ENCODE assay signal across 13 cellular contexts in the genomic region with DNA sequence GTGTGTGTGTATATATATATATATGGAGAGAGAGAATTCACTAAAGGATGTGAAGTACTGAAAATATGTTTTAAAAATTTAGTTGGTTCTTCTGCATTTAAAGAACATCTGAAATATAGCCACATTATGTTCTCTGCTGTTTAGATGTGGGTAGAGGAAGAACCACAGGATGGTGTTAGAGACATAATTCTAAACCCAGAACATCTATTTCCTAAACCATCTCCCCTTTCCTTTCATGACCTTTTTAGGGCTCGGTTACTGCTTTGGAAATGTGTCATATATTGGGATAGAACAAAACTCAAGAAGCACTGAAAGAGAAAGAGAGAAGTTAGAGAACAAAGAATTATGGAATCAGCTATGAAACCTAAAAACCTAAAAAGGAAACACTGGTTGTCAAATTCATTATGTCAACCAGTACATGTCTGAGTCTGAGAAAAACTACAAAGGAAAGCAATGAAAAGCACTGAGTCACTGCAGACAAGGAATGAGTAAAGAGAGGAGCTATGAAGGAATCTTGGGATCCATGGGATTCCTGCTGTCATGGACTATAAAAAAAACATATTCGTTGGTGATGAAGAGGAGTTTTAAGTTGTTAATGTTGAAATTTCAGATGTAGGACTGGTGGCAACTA. TPM values are rescaled to one million over a fixed set of nuclear protein-coding genes. Genes with fewer than 3 reads are reported as not detected.
A peak's percentile ranks its signal among the peaks of the same experiment; 100 is the strongest.
DNase-seq lines count a peak whose midpoint lies in the region; ATAC-seq, FAIRE-seq and TF ChIP-seq lines count a peak whose summit lies in the region.
"Had no signal": no experiment of that assay in that cellular context is flagged by ENCODE, and none has a peak within 500 bp of the region (broad histone marks: within the 10 kb centered on the region; RNA-seq: fewer than 3 reads in every experiment).

No MANE protein-coding gene starts in this region.

- H3K9ac ChIP-seq in mesenchymal stem cell (ENCODE audit: low read length) = no peak overlapping the region

- H3K4me3 ChIP-seq in brain microvascular endothelial cell (ENCODE audit: low read depth, low read length) = no peak overlapping the region
- no peak overlapping the region for H3K4me3 ChIP-seq in mesenchymal stem cell (ENCODE audit: insufficient read depth in 1 of 2, low read depth in 1 of 2, low read length in 2 of 2)
- H3K4me3 ChIP-seq in gastrocnemius medialis = no peak overlapping the region

- H3K4me3 Mint-ChIP-seq in Calu3 (ENCODE audit: low read depth, unreplicated experiment) = no peak overlapping the region
- H3K4me3 Mint-ChIP-seq: activated CD4-positive, alpha-beta T cell treated with anti-CD3 and anti-CD28 coated beads, Interleukin-2, amount 10 ng/mL, durations not matched to agents 24 days and 14 days; CD8-positive, alpha-beta T cell; natural killer cell treated with Interleukin-12 subunit alpha and Interleukin-12 subunit beta and Interleukin-15 and Interleukin-18, amount 100 ng/mL, for 72 hours had no signal

- no peaks in the 10 kb centered on the region for H3K4me1 ChIP-seq in mesenchymal stem cell (ENCODE audit: control insufficient read depth, insufficient read depth, low read depth, low read length)
- no peaks in the 10 kb centered on the region for H3K4me1 ChIP-seq in gastrocnemius medialis

- H3K36me3 Mint-ChIP-seq in Calu3 (ENCODE audit: insufficient read depth, unreplicated experiment) = peaks cover 82% of the 10 kb centered on the region

- H2BK12ac ChIP-seq in mesenchymal stem cell (ENCODE audit: low read length in 2 of 2) = no peak overlapping the region

- H4K8ac ChIP-seq in mesenchymal stem cell (ENCODE audit: low read length) = no peak overlapping the region

- no peak overlapping the region for H2AK5ac ChIP-seq in mesenchymal stem cell (ENCODE audit: low read length, severe bottlenecking)

- peaks cover 5% of the 10 kb centered on the region for H3K36me3 ChIP-seq in brain microvascular endothelial cell (replicated peaks)
- peaks cover 10 to 22% of the 10 kb centered on the region in 2 experiments for H3K36me3 ChIP-seq in mesenchymal stem cell (ENCODE audit: control insufficient read depth in 1 of 2, insufficient read depth in 2 of 2, low read depth in 1 of 2, low read length in 2 of 2)
- peaks cover 0 to 42% of the 10 kb centered on the region in 2 donors for H3K36me3 ChIP-seq in gastrocnemius medialis

- no peaks in the 10 kb centered on the region for H3K9me3 ChIP-seq in mesenchymal stem cell (ENCODE audit: control insufficient read depth, low read length)
- H3K9me3 ChIP-seq in gastrocnemius medialis = no peaks in the 10 kb centered on the region

- H3K79me1 ChIP-seq in mesenchymal stem cell (replicated peaks; ENCODE audit: low read length, poor library complexity, severe bottlenecking) = peaks cover 19% of the 10 kb centered on the region

- no peak overlapping the region for H3K4ac ChIP-seq in mesenchymal stem cell (ENCODE audit: low read depth in 1 of 2, low read length in 2 of 2)

- H3K27me3 ChIP-seq in brain microvascular endothelial cell (replicated peaks) = no peaks in the 10 kb centered on the region
- no peaks in the 10 kb centered on the region for H3K27me3 ChIP-seq in mesenchymal stem cell (ENCODE audit: control insufficient read depth in 1 of 2, insufficient read depth in 1 of 2, low read length in 2 of 2)
- H3K27me3 ChIP-seq in gastrocnemius medialis = no peaks in the 10 kb centered on the region

- no peak overlapping the region for H2BK5ac ChIP-seq in mesenchymal stem cell (ENCODE audit: low read depth, low read length, poor library complexity, severe bottlenecking)

- FAIRE-seq in HTR-8/SVneo (lab: Jason Lieb, UNC) = no peak
- FAIRE-seq: colon had no signal

- H3K27ac ChIP-seq in brain microvascular endothelial cell (peak overlapping the region; percentile 10), mesenchymal stem cell (ENCODE audit: low read length, poor library complexity, severe bottlenecking) (peak overlapping the region; percentile 66), gastrocnemius medialis (no peak overlapping the region)

- CTCF ChIA-PET in Calu3 (lab: Charles Lee) = no interaction called here

- no peak for TF ChIP-seq POLR2A in gastrocnemius medialis (IDR thresholded peaks at IDR 0.05)

- intact Hi-C loops in Calu3 (cut with micrococcal nuclease; ENCODE audit: unreplicated experiment) = no loop called here
- intact Hi-C loops in gastrocnemius medialis (cut with DNase I; ENCODE audit: low total_unique reads) = no loop called here
- intact Hi-C loops in left cardiac atrium (cut with DNase I) = no loop called here

- H2BK120ac ChIP-seq in mesenchymal stem cell (ENCODE audit: low read depth, low read length) = no peak overlapping the region

- no peaks in the 10 kb centered on the region for H3K9me3 Mint-ChIP-seq in Calu3 (ENCODE audit: low read depth, unreplicated experiment)
- H3K9me3 Mint-ChIP-seq: natural killer cell treated with Interleukin-12 subunit alpha and Interleukin-12 subunit beta and Interleukin-15 and Interleukin-18, amount 100 ng/mL, for 72 hours had no signal

- no peak overlapping the region for H3K23ac ChIP-seq in mesenchymal stem cell (ENCODE audit: low read length in 2 of 2)

- H3K18ac ChIP-seq in mesenchymal stem cell (ENCODE audit: low read depth in 1 of 2, low read length in 2 of 2) = no peak overlapping the region

- 69% methylated on average over 1 of the region's 2 CpGs for WGBS in mesenchymal stem cell

- DNase-seq in Calu3 (no peak), HTR-8/SVneo (ENCODE audit: insufficient read length, low spot score) (peak; percentile 3), brain microvascular endothelial cell (peak; percentile 59), mesenchymal stem cell (peak; percentile 25), gastrocnemius medialis (no peak), left cardiac atrium (no peak), pons (ENCODE audit: low spot score) (no peak)
- DNase-seq: activated CD4-positive, alpha-beta T cell treated with anti-CD3 and anti-CD28 coated beads, Interleukin-2, amount 10 ng/mL, durations not matched to agents 24 days and 14 days; CD8-positive, alpha-beta T cell; T-helper 1 cell had no signal

- H4K91ac ChIP-seq in mesenchymal stem cell (ENCODE audit: low read length) = no peak overlapping the region

- peaks cover 25% of the 10 kb centered on the region for H3K4me1 Mint-ChIP-seq in Calu3 (ENCODE audit: low read depth, unreplicated experiment)

- H2AFZ ChIP-seq in mesenchymal stem cell (ENCODE audit: low read depth, low read length) = no peak overlapping the region

- no peak overlapping the region for H3K4me2 ChIP-seq in mesenchymal stem cell (ENCODE audit: low read length, poor library complexity, severe bottlenecking)

- in situ Hi-C loops in brain microvascular endothelial cell (cut with HindIII; ENCODE audit: low pct_ligation_motif_present, low sequenced_read_pairs) = no loop called here
- in situ Hi-C loops in gastrocnemius medialis (cut with MboI; ENCODE audit: low sequenced_read_pairs in 4 of 4) = no loop called here

- BruUV-seq in Calu3 (replicated peaks; lab: Mats Ljungman, UMichigan) = no TSS peak

- TF ChIP-seq CTCF in Calu3 (IDR thresholded peaks at IDR 0.05; ENCODE audit: unreplicated experiment) (no peak), brain microvascular endothelial cell (IDR thresholded peaks at IDR 0.05; ENCODE audit: low read depth, low read length, missing control alignments) (no peak), gastrocnemius medialis (IDR thresholded peaks at IDR 0.05 in 4 of 5, conservative IDR thresholded peaks at IDR 0.05 in 1 of 5) (no peak)

- H3K27ac Mint-ChIP-seq in Calu3 (ENCODE audit: unreplicated experiment) = peak overlapping the region; percentile 35
- H3K27ac Mint-ChIP-seq: activated CD4-positive, alpha-beta T cell treated with anti-CD3 and anti-CD28 coated beads, Interleukin-2, amount 10 ng/mL, durations not matched to agents 24 days and 14 days; CD8-positive, alpha-beta T cell; natural killer cell treated with Interleukin-12 subunit alpha and Interleukin-12 subunit beta and Interleukin-15 and Interleukin-18, amount 100 ng/mL, for 72 hours had no signal

- ATAC-seq in gastrocnemius medialis = no peak
- no peak for ATAC-seq in HG03432 (IDR thresholded peaks at IDR 0.05; ENCODE audit: unreplicated experiment)
- no peak for ATAC-seq in left cardiac atrium
- ATAC-seq: CD8-positive, alpha-beta T cell; natural killer cell treated with Interleukin-12 subunit alpha and Interleukin-12 subunit beta and Interleukin-15 and Interleukin-18, amount 100 ng/mL, for 72 hours had no signal

- no peaks in the 10 kb centered on the region for H3K27me3 Mint-ChIP-seq in Calu3 (ENCODE audit: unreplicated experiment)
- H3K27me3 Mint-ChIP-seq: activated CD4-positive, alpha-beta T cell treated with anti-CD3 and anti-CD28 coated beads, Interleukin-2, amount 10 ng/mL, durations not matched to agents 24 days and 14 days; natural killer cell treated with Interleukin-12 subunit alpha and Interleukin-12 subunit beta and Interleukin-15 and Interleukin-18, amount 100 ng/mL, for 72 hours had no signal

- no peak overlapping the region for H3K14ac ChIP-seq in mesenchymal stem cell (ENCODE audit: low read length in 2 of 2)

- no peak overlapping the region for H2BK15ac ChIP-seq in mesenchymal stem cell (ENCODE audit: low read depth, poor library complexity, severe bottlenecking)

RNA-seq across cellular contexts. Expression of a gene that starts 28.4 kb away (rescaled TPM):
- total RNA-seq in Calu3 (2022) (393 and 576 TPM in 2 replicates), gastrocnemius medialis (10 to 100 TPM; 11.6 to 21.0 (median 17.2) TPM), left cardiac atrium (10 to 100 TPM; 13.2 to 20.1 TPM)
- polyA plus RNA-seq in mesenchymal stem cell (2013, experiment 1 of 2) = 9.4 TPM
- polyA plus RNA-seq in mesenchymal stem cell (2013, experiment 2 of 2) = 8.6 TPM

Comparison
In these comparisons a context has a peak if more than half of its experiments do, and no peak if none do; other contexts are left out.
1. DNase-seq: peak in HTR-8/SVneo (single experiment), brain microvascular endothelial cell (single experiment) and mesenchymal stem cell (single experiment); none in Calu3 (single experiment), gastrocnemius medialis (0 of 2), left cardiac atrium (single experiment) and pons (single experiment).
2. H3K27ac ChIP-seq: peak in brain microvascular endothelial cell (single experiment) and mesenchymal stem cell (single experiment); none in gastrocnemius medialis (0 of 4).
3. RNA of a gene that starts 28.4 kb away (total RNA-seq): 393 to 576 TPM in Calu3; 13.2 to 20.1 TPM in left cardiac atrium and 11.6 to 21.0 TPM in gastrocnemius medialis; every median in the first group is over 10 times any median in the second.